ENCODE assay signal across 17 cellular contexts in genomic region chr18:50623694-50624352, GRCh38.
"Had no signal": no experiment of that assay in that cellular context is flagged by ENCODE, and none has a peak within 500 bp of the region (broad histone marks: within the 10 kb centered on the region; RNA-seq: fewer than 3 reads in every experiment).

No MANE protein-coding gene starts in this region.

- DNase-seq: KBM-7; MG63; NCI-H1092; NCI-H1436; NCI-H187; NCI-H2029; NCI-H2171 treated with DMSO at 0.1 percent for 48 hours; NCI-H345; NCI-H446 treated with DMSO at 0.1 percent for 48 hours; NCI-H526; NCI-H82; NK-92 treated with Interleukin-12 subunit alpha and Interleukin-12 subunit beta, amount 100 ng/mL, for 24 hours; PC-3; SHP77 had no signal

- H3K4me3 ChIP-seq: MG63 had no signal

- H3K9me3 ChIP-seq: MG63 had no signal

- H3K27ac ChIP-seq: RWPE1 had no signal

- H3K27me3 ChIP-seq: MG63 had no signal

- ATAC-seq: Panc1, PC-3, SK-N-SH treated with all-trans-retinoic acid at 6 μM for 48 hours had no signal

- H3K36me3 ChIP-seq: MG63 had no signal
